7 cellular contexts compared by ENCODE assay signal in genomic region chr7:20778063-20778721, GRCh38. TPM values are rescaled to one million over a fixed set of nuclear protein-coding genes. Genes with fewer than 3 reads are reported as not detected.
DNase-seq lines count a peak whose midpoint lies in the region; ATAC-seq and TF ChIP-seq lines count a peak whose summit lies in the region.

No MANE protein-coding gene starts in this region.

- H3K27ac ChIP-seq in dorsolateral prefrontal cortex: no peak overlapping the region

- no peaks in the 10 kb centered on the region for H3K36me3 ChIP-seq in HAP-1 (replicated peaks)
- no peaks in the 10 kb centered on the region for H3K36me3 ChIP-seq in mucosa of descending colon (ENCODE audit: low read depth)

- in situ Hi-C loops in HAP-1 (cut with MboI; ENCODE audit: low sequenced_read_pairs): loop anchor here (5.0 to 10.0 kb wide), 2 partner anchors 469 to 987 kb away; no protein-coding TSS in a partner anchor

- peak; percentile 89 for ATAC-seq in mucosa of descending colon

- intact Hi-C loops in dorsolateral prefrontal cortex (cut with DNase I) (loop anchor here (5.0 to 10.0 kb wide), 3 partner anchors 474 to 1227 kb away; no protein-coding TSS in a partner anchor), mucosa of descending colon (cut with DNase I, micrococcal nuclease) (loop anchor here in 1 of 2 donors (5.0 kb wide), 1 partner anchor 474 kb away; no protein-coding TSS in a partner anchor)

- H3K4me3 ChIP-seq in GM12875 (ENCODE audit: low read depth, low read length) (no peak overlapping the region), HAP-1 (peak overlapping the region; percentile 32), dorsolateral prefrontal cortex (peak overlapping the region in 54 of 59 donors; percentile 4 to 64 (median 44)), mucosa of descending colon (no peak overlapping the region)

- H3K27me3 ChIP-seq in HAP-1 (ENCODE audit: low read depth) (peaks cover 31% of the 10 kb centered on the region), dorsolateral prefrontal cortex (peaks cover 6 to 100% (median 96%) of the 10 kb centered on the region in 45 donors)

- DNase-seq in HAP-1 (ENCODE audit: low spot score in 2 of 2) (peak; percentile 45 to 84), NCI-H510A (lab: John Stamatoyannopoulos, UW) (peak; percentile 33), dorsolateral prefrontal cortex (peak in 1 of 10 donors; percentile 66), mucosa of descending colon (peak in 2 of 3 donors; percentile 44 to 55), NCI-H1930 (lab: John Stamatoyannopoulos, UW) (no peak)
- DNase-seq in stimulated activated CD4-positive, alpha-beta T cell treated with anti-CD3 and anti-CD28 coated beads, Interleukin-12 subunit alpha, Interleukin-12 subunit beta, amount 100 ng/mL, for 4 hours: no peak

- peak; percentile 41; the same call in 1 of the 2 replicates for TF ChIP-seq CTCF in GM12875 (IDR thresholded peaks at IDR 0.05; ENCODE audit: borderline replicate concordance, insufficient read depth, low read depth, low read length)
- TF ChIP-seq CTCF in dorsolateral prefrontal cortex (IDR thresholded peaks at IDR 0.05 in 54 of 56, conservative IDR thresholded peaks at IDR 0.05 in 2 of 56; ENCODE audit: low read depth in 1 of 56, partially characterized antibody in 56 of 56): peak in 53 of 56 donors; percentile 18 to 76 (median 56)
- peak; percentile 43 for TF ChIP-seq CTCF in mucosa of descending colon (IDR thresholded peaks at IDR 0.05)

- H3K9me3 ChIP-seq in HAP-1: no peaks in the 10 kb centered on the region
- no peaks in the 10 kb centered on the region for H3K9me3 ChIP-seq in mucosa of descending colon

- H3K4me1 ChIP-seq in HAP-1: peaks cover 13% of the 10 kb centered on the region
- peaks cover 5% of the 10 kb centered on the region for H3K4me1 ChIP-seq in mucosa of descending colon (ENCODE audit: low read depth)

RNA-seq across cellular contexts. Expression of gene SP8, which starts 8.5 kb away (rescaled TPM):
- total RNA-seq in dorsolateral prefrontal cortex: 1 to 10 TPM in 85 of 120 experiments, under 1 TPM in 35; 0.21 to 3.7 (median 1.2) TPM
- not detected for total RNA-seq in mucosa of descending colon

Comparison
In these comparisons a context has a peak if more than half of its experiments do, and no peak if none do; other contexts are left out.
1. H3K4me3 ChIP-seq: peak in HAP-1 (single experiment) and dorsolateral prefrontal cortex (54 of 59); none in GM12875 (single experiment) and mucosa of descending colon (single experiment).
2. DNase-seq: peak in HAP-1 (2 of 2), NCI-H510A (single experiment) and mucosa of descending colon (2 of 3); none in NCI-H1930 (0 of 2) and stimulated activated CD4-positive, alpha-beta T cell treated with anti-CD3 and anti-CD28 coated beads, Interleukin-12 subunit alpha, Interleukin-12 subunit beta, amount 100 ng/mL, for 4 hours (single experiment).
3. Peak in every context shown above with its lines, with median percentiles within 50 percentile points of each other: CTCF ChIP-seq.